Comparison of ENCODE assay signal across 9 cellular contexts in the genomic region with DNA sequence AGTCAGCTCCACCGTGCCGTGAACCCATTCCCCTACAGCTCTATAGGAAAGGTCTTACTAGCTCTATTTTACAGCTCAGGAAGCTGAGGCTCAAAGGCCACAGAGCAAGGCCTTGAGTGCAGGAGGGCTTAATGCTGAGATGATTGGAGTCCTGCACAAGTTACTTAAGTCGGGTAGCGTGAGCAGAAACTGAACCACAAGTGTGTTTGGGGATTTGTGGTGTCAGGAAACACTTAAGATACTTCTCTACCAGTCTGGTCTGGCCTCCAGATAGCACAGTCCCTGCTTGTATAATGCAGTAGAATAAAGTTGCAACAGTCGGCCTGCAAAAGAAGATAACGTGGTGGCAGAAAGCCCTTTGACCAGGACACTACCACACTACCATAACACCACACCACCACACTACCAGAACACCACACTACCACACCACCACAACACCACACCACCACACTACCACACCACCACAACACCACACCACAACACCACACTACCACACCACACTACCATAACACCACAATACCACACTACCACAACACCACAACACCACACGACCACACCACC.
DNase-seq lines count a peak whose midpoint lies in the region; ATAC-seq and TF ChIP-seq lines count a peak whose summit lies in the region.
"Had no signal": no experiment of that assay in that cellular context is flagged by ENCODE, and none has a peak within 500 bp of the region (broad histone marks: within the 10 kb centered on the region; RNA-seq: fewer than 3 reads in every experiment).

No MANE protein-coding gene starts in this region.

- TF ChIP-seq CTCF in NB4 (IDR thresholded peaks at IDR 0.05; ENCODE audit: low read depth, low read length) (no peak), retinal pigment epithelial cell (conservative IDR thresholded peaks at IDR 0.05; ENCODE audit: low read depth, low read length) (no peak)

- TF ChIP-seq POLR2A in NB4 (IDR thresholded peaks at IDR 0.05; ENCODE audit: extremely low read depth, insufficient read length) = no peak

- H3K4me3 ChIP-seq in NB4 (ENCODE audit: low read depth, low read length) (no peak overlapping the region), retinal pigment epithelial cell (ENCODE audit: low read length) (no peak overlapping the region)

- no peak for ATAC-seq in GM18520 (IDR thresholded peaks at IDR 0.05; ENCODE audit: unreplicated experiment)
- no peak for ATAC-seq in GM18868 (IDR thresholded peaks at IDR 0.05; ENCODE audit: unreplicated experiment)

- DNase-seq in activated CD4-positive, alpha-beta T cell treated with anti-CD3 and anti-CD28 coated beads for 48 hours = peak; percentile 11
- DNase-seq in activated CD4-positive, alpha-beta T cell treated with anti-CD3 and anti-CD28 coated beads, Interleukin-2, amount 50 U/mL, for 1 hour = no peak
- DNase-seq in NB4 (ENCODE audit: low read depth) (peak; percentile 96), cerebellar cortex (ENCODE audit: low spot score) (peak; percentile 70), retinal pigment epithelial cell (ENCODE audit: low read depth) (peak; percentile 51), NCI-H774 (lab: John Stamatoyannopoulos, UW) (no peak)
- DNase-seq: NCI-H446 treated with DMSO at 0.1 percent for 48 hours had no signal

Comparison
In these comparisons a context has a peak if more than half of its experiments do, and no peak if none do; other contexts are left out.
1. DNase-seq: peak in activated CD4-positive, alpha-beta T cell treated with anti-CD3 and anti-CD28 coated beads for 48 hours (single experiment), NB4 (single experiment), cerebellar cortex (single experiment) and retinal pigment epithelial cell (single experiment); none in activated CD4-positive, alpha-beta T cell treated with anti-CD3 and anti-CD28 coated beads, Interleukin-2, amount 50 U/mL, for 1 hour (single experiment) and NCI-H774 (single experiment).